ENCODE assay signal across 16 cellular contexts in the genomic region with DNA sequence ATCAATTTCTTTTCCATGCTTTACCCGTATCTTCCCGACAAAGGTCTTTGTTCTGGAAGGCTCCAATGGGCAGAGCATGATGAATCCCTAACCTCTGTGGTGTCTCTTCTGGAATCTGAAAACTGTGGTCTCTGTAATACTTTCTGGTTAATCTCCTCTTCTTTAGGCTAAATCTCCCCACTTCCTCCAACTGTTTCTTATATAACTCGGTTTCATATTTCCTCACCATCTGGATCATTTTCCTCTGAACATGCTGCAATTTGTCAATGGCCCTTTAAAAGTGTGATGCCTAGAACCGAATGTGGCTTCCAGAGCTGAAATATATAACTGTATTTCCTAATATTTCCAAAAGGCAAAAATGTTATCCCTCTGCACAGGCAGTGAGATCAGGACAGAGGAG.
A peak's percentile ranks its signal among the peaks of the same experiment; 100 is the strongest.
DNase-seq lines count a peak whose midpoint lies in the region; TF ChIP-seq lines count a peak whose summit lies in the region.
"Had no signal": no experiment of that assay in that cellular context is flagged by ENCODE, and none has a peak within 500 bp of the region (broad histone marks: within the 10 kb centered on the region; RNA-seq: fewer than 3 reads in every experiment).

No MANE protein-coding gene starts in this region.

- H3K4me2 ChIP-seq in Loucy (ENCODE audit: low read depth, low read length, poor library complexity, severe bottlenecking) (peak overlapping the region; percentile 48), SK-N-SH (no peak overlapping the region)

- no peaks in the 10 kb centered on the region for H3K79me2 ChIP-seq in Loucy (ENCODE audit: insufficient read depth, low read length)
- no peaks in the 10 kb centered on the region for H3K79me2 ChIP-seq in SK-N-SH (ENCODE audit: insufficient read depth)

- POLR2A ChIA-PET in SK-N-SH (lab: Yijun Ruan, JAX) = no interaction called here

- H3K9me2 ChIP-seq in Loucy (replicated peaks; ENCODE audit: low read depth, low read length) (no peaks in the 10 kb centered on the region), SK-N-SH (no peaks in the 10 kb centered on the region)

- H3K27me3 Mint-ChIP-seq in activated T-cell treated with anti-CD3 and anti-CD28 coated beads, Interleukin-2, amount 50 U/mL, for 24 hours = no peaks in the 10 kb centered on the region
- H3K27me3 Mint-ChIP-seq: activated T-helper 17 cell treated with anti-CD3 and anti-CD28 coated beads, Interleukin-2, amount 50 U/mL, for 72 hours had no signal

- no peak overlapping the region for H3K4me3 Mint-ChIP-seq in activated T-cell treated with anti-CD3 and anti-CD28 coated beads, Interleukin-2, amount 50 U/mL, for 24 hours
- H3K4me3 Mint-ChIP-seq: activated T-helper 17 cell treated with anti-CD3 and anti-CD28 coated beads, Interleukin-2, amount 50 U/mL, for 72 hours had no signal

- H3K4me3 ChIP-seq in Loucy (ENCODE audit: low read length, poor library complexity, severe bottlenecking) (no peak overlapping the region), SK-N-SH (ENCODE audit: low read depth in 2 of 2, low read length in 1 of 2) (no peak overlapping the region)
- H3K4me3 ChIP-seq: adrenal gland, tibial nerve had no signal

- TF ChIP-seq EP300 in SK-N-SH (IDR thresholded peaks at IDR 0.05; ENCODE audit: borderline replicate concordance in 1 of 2, low read depth in 1 of 2, low read length in 1 of 2) = no peak

- no peaks in the 10 kb centered on the region for H3K9me3 ChIP-seq in Loucy (ENCODE audit: insufficient read depth, low read depth, low read length)
- H3K9me3 ChIP-seq in SK-N-SH = no peaks in the 10 kb centered on the region
- H3K9me3 ChIP-seq: adrenal gland, tibial nerve had no signal

- TF ChIP-seq CTCF in AG09319 (IDR thresholded peaks at IDR 0.05; ENCODE audit: low read depth, low read length) (no peak), Loucy (conservative IDR thresholded peaks at IDR 0.05; ENCODE audit: low read length) (no peak), SK-N-SH (IDR thresholded peaks at IDR 0.05) (no peak)

- no peaks in the 10 kb centered on the region for H3K9me3 Mint-ChIP-seq in activated T-cell treated with anti-CD3 and anti-CD28 coated beads, Interleukin-2, amount 50 U/mL, for 24 hours
- H3K9me3 Mint-ChIP-seq: activated T-helper 17 cell treated with anti-CD3 and anti-CD28 coated beads, Interleukin-2, amount 50 U/mL, for 72 hours had no signal

- CTCF ChIA-PET in SK-N-SH (lab: Yijun Ruan, JAX) = interaction anchor here (2.1 kb wide), 1 partner anchor 8 kb away, joined by 6 read pairs; no protein-coding TSS in a partner anchor

- no peaks in the 10 kb centered on the region for H3K27me3 ChIP-seq in Loucy (ENCODE audit: insufficient read depth, low read length, poor library complexity, severe bottlenecking)
- no peaks in the 10 kb centered on the region for H3K27me3 ChIP-seq in SK-N-SH (ENCODE audit: insufficient read depth)
- H3K27me3 ChIP-seq: adrenal gland, tibial nerve had no signal

- H2AFZ ChIP-seq in Loucy (ENCODE audit: low read length) (no peak overlapping the region), SK-N-SH (ENCODE audit: low read depth) (no peak overlapping the region)

- TF ChIP-seq RAD21 in SK-N-SH (IDR thresholded peaks at IDR 0.05; ENCODE audit: low read length) = no peak

- H3K27ac ChIP-seq in SK-N-SH (ENCODE audit: low read depth in 2 of 2, low read length in 1 of 2) = peak overlapping the region; percentile 39 to 71; a peak in 3 of 4 replicates
- H3K27ac ChIP-seq: adrenal gland, tibial nerve had no signal

- WGBS in SK-N-SH (ENCODE audit: low lambda C conversion rate) = 55% methylated on average over 4 of the region's 4 CpGs

- H3K27ac Mint-ChIP-seq in activated T-cell treated with anti-CD3 and anti-CD28 coated beads, Interleukin-2, amount 50 U/mL, for 24 hours = no peak overlapping the region
- H3K27ac Mint-ChIP-seq: activated T-helper 17 cell treated with anti-CD3 and anti-CD28 coated beads, Interleukin-2, amount 50 U/mL, for 72 hours had no signal

- peak; percentile 36 for DNase-seq in AG09319 (ENCODE audit: extremely low read depth, low read depth)
- no peak for DNase-seq in SK-N-SH
- DNase-seq in fibroblast of peridontal ligament (ENCODE audit: extremely low read depth) = peak; percentile 82
- no peak for DNase-seq in activated T-cell treated with anti-CD3 and anti-CD28 coated beads, Interleukin-2, amount 50 U/mL, for 24 hours
- DNase-seq in activated CD4-positive, alpha-beta T cell treated with anti-CD3 and anti-CD28 coated beads, Interleukin-2, amount 50 U/mL, for 1 hour = no peak
- DNase-seq in NCI-H774 (lab: John Stamatoyannopoulos, UW) = no peak
- no peak for DNase-seq in activated CD4-positive, alpha-beta T cell treated with anti-CD3 and anti-CD28 coated beads for 4 hours
- DNase-seq: adrenal gland; caudate nucleus; Karpas-422; NCI-H226; SHP77; stimulated activated naive CD4-positive, alpha-beta T cell had no signal

- H3F3A ChIP-seq in Loucy (ENCODE audit: low read depth) (no peaks in the 10 kb centered on the region), SK-N-SH (replicated peaks; ENCODE audit: insufficient read depth) (peaks cover 19% of the 10 kb centered on the region)

- H3K36me3 Mint-ChIP-seq in activated T-cell treated with anti-CD3 and anti-CD28 coated beads, Interleukin-2, amount 50 U/mL, for 24 hours (ENCODE audit: low read depth) = no peaks in the 10 kb centered on the region

- H3K4me1 ChIP-seq in Loucy (ENCODE audit: insufficient read depth, low read length, poor library complexity, severe bottlenecking) = peaks cover 18% of the 10 kb centered on the region
- H3K4me1 ChIP-seq in SK-N-SH (ENCODE audit: control insufficient read depth in 1 of 2, insufficient read depth in 2 of 2, low read depth in 1 of 2, low read length in 1 of 2) = peaks cover 13 to 33% of the 10 kb centered on the region in 2 experiments

- no peaks in the 10 kb centered on the region for H3K4me1 Mint-ChIP-seq in activated T-cell treated with anti-CD3 and anti-CD28 coated beads, Interleukin-2, amount 50 U/mL, for 24 hours (ENCODE audit: low read depth)
- H3K4me1 Mint-ChIP-seq: activated T-helper 17 cell treated with anti-CD3 and anti-CD28 coated beads, Interleukin-2, amount 50 U/mL, for 72 hours had no signal

- H3K36me3 ChIP-seq in Loucy (ENCODE audit: insufficient read depth, low read length) = no peaks in the 10 kb centered on the region
- H3K36me3 ChIP-seq in SK-N-SH (replicated peaks in 1 of 2; ENCODE audit: control insufficient read depth in 1 of 2, insufficient read depth in 2 of 2, low read length in 1 of 2) = no peaks in the 10 kb centered on the region
- H3K36me3 ChIP-seq: adrenal gland, tibial nerve had no signal

- H4K20me1 ChIP-seq in Loucy (ENCODE audit: insufficient read depth, low read length, poor library complexity, severe bottlenecking) = no peaks in the 10 kb centered on the region
- H4K20me1 ChIP-seq in SK-N-SH (ENCODE audit: insufficient read depth) = no peaks in the 10 kb centered on the region

- H3K9ac ChIP-seq in Loucy (ENCODE audit: low read depth, low read length, poor library complexity, severe bottlenecking) (no peak overlapping the region), SK-N-SH (no peak overlapping the region)

TF ChIP-seq in SK-N-SH, 30 proteins besides CTCF, POLR2A, EP300 and RAD21:
- TF ChIP-seq RFX5 (IDR thresholded peaks at IDR 0.05; ENCODE audit: low read length) (no peak), CHD2 (IDR thresholded peaks at IDR 0.05; ENCODE audit: low read length, partially characterized antibody) (no peak), JUND (IDR thresholded peaks at IDR 0.05) (no peak), FOSL2 (IDR thresholded peaks at IDR 0.05; ENCODE audit: borderline replicate concordance, low read depth) (no peak), NFIC (IDR thresholded peaks at IDR 0.05; ENCODE audit: borderline replicate concordance) (peak; percentile 5; the same call in 1 of the 2 replicates), TCF12 (IDR thresholded peaks at IDR 0.05) (peak; percentile 86), MXI1 (IDR thresholded peaks at IDR 0.05; ENCODE audit: low read depth, low read length) (no peak), TEAD4 (IDR thresholded peaks at IDR 0.05; ENCODE audit: borderline replicate concordance, insufficient read depth) (no peak), MEF2A (IDR thresholded peaks at IDR 0.05; ENCODE audit: borderline replicate concordance, low read depth) (no peak), FOXJ3 (CRISPR knock-in tag; IDR thresholded peaks at IDR 0.05) (no peak), FOXM1 (IDR thresholded peaks at IDR 0.05; ENCODE audit: low read depth) (no peak), GATA2 (CRISPR knock-in tag; IDR thresholded peaks at IDR 0.05) (no peak), YY1 (IDR thresholded peaks at IDR 0.05; ENCODE audit: low read depth) (no peak)
- TF ChIP-seq, protein P1, sequence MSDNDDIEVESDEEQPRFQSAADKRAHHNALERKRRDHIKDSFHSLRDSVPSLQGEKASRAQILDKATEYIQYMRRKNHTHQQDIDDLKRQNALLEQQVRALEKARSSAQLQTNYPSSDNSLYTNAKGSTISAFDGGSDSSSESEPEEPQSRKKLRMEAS (IDR thresholded peaks at IDR 0.05; ENCODE audit: low read depth) = no peak
- TF ChIP-seq, protein P2, sequence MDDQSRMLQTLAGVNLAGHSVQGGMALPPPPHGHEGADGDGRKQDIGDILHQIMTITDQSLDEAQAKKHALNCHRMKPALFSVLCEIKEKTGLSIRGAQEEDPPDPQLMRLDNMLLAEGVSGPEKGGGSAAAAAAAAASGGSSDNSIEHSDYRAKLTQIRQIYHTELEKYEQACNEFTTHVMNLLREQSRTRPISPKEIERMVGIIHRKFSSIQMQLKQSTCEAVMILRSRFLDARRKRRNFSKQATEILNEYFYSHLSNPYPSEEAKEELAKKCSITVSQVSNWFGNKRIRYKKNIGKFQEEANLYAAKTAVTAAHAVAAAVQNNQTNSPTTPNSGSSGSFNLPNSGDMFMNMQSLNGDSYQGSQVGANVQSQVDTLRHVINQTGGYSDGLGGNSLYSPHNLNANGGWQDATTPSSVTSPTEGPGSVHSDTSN (IDR thresholded peaks at IDR 0.05) = peak; percentile 26; the same call in 1 of the 2 replicates
- TF ChIP-seq, protein P3, sequence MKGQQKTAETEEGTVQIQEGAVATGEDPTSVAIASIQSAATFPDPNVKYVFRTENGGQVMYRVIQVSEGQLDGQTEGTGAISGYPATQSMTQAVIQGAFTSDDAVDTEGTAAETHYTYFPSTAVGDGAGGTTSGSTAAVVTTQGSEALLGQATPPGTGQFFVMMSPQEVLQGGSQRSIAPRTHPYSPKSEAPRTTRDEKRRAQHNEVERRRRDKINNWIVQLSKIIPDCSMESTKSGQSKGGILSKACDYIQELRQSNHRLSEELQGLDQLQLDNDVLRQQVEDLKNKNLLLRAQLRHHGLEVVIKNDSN (IDR thresholded peaks at IDR 0.05; ENCODE audit: borderline replicate concordance, low read depth) = no peak

Comparison
In these comparisons a context has a peak if more than half of its experiments do, and no peak if none do; other contexts are left out.
1. DNase-seq: peak in AG09319 (single experiment) and fibroblast of peridontal ligament (single experiment); none in SK-N-SH (single experiment), activated T-cell treated with anti-CD3 and anti-CD28 coated beads, Interleukin-2, amount 50 U/mL, for 24 hours (single experiment), activated CD4-positive, alpha-beta T cell treated with anti-CD3 and anti-CD28 coated beads, Interleukin-2, amount 50 U/mL, for 1 hour (single experiment), NCI-H774 (single experiment) and activated CD4-positive, alpha-beta T cell treated with anti-CD3 and anti-CD28 coated beads for 4 hours (0 of 2).